22 cellular contexts compared by ENCODE assay signal in the genomic region with DNA sequence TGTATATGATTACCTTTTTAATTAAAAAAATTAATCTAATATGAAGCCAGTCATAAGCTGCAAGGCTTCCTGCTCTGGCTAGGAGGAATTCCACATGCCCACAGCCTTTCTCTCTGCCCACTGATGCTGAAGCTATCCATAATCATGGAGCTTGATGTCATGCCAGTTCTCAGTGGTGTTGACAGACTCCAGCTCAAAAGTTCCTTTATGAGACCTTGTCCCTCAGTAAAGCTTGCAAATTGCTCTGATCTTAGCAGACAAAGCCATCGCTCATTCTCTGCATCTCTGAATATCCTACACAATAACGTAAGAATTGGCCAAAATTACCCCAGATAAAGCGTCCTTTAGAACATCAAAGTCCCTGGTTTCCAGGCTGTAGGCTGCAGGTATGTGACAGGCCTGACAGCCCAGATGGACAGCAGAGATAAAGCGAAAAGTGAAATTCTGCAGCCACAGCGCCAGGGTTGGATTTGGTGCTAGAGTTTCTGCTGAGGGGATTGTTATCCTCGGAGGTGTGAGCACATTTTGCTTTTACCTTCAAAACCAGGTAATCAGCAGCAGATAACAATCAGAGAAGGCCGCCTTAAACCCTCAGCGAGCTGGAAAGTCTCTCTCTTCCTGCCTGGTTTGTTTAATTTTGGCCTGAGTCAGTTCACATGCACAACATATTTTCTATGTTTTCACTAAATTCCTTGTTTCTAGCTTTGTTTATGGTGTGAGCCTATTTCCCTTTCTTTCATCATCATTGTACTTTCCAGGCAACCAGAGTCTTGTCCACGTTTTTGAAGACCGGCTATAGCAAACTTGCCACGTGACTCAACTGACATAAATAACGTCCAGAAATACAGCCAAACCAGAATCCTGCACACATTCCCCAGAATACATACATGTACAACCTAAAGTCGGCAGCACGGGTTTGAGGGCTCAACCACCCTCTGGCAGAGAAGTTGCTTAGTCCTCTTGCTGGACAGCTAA. TPM values are rescaled to one million over a fixed set of nuclear protein-coding genes. Genes with fewer than 3 reads are reported as not detected.
DNase-seq lines count a peak whose midpoint lies in the region; TF ChIP-seq lines count a peak whose summit lies in the region.
"Had no signal": no experiment of that assay in that cellular context is flagged by ENCODE, and none has a peak within 500 bp of the region (broad histone marks: within the 10 kb centered on the region; RNA-seq: fewer than 3 reads in every experiment).

No MANE protein-coding gene starts in this region.

- H3K36me3 Mint-ChIP-seq in activated CD4-positive, alpha-beta memory T cell treated with anti-CD3 and anti-CD28 coated beads, Interleukin-2, amount 10 ng/mL, durations not matched to agents 7 days and 5 days (ENCODE audit: low read depth) = no peaks in the 10 kb centered on the region
- H3K36me3 Mint-ChIP-seq: activated naive CD8-positive, alpha-beta T cell treated with anti-CD3 and anti-CD28 coated beads for 36 hours; naive thymus-derived CD8-positive, alpha-beta T cell; T-cell had no signal

- TF ChIP-seq CTCF in fibroblast of lung (conservative IDR thresholded peaks at IDR 0.05 in 1 of 2, IDR thresholded peaks at IDR 0.05 in 1 of 2; ENCODE audit: low read depth in 1 of 2, low read length in 2 of 2) = no peak

- peaks cover 5% of the 10 kb centered on the region for H3K27me3 Mint-ChIP-seq in activated CD4-positive, alpha-beta memory T cell treated with anti-CD3 and anti-CD28 coated beads, Interleukin-2, amount 10 ng/mL, durations not matched to agents 7 days and 5 days

- H3K36me3 ChIP-seq in SJSA1 = no peaks in the 10 kb centered on the region
- no peaks in the 10 kb centered on the region for H3K36me3 ChIP-seq in fibroblast of lung (ENCODE audit: control insufficient read depth, insufficient read depth, low read length)
- H3K36me3 ChIP-seq: lower lobe of right lung, suprapubic skin, WERI-Rb-1 had no signal

- peak; percentile 89 for DNase-seq in EH (ENCODE audit: low read depth)
- peak in 1 of 2 experiments; percentile 84 for DNase-seq in SJSA1 (ENCODE audit: low read depth in 1 of 2, low spot score in 2 of 2)
- DNase-seq in fibroblast of lung (ENCODE audit: low read depth in 2 of 2) = peak; percentile 12 to 92
- peak; percentile 3 for DNase-seq in pulmonary artery endothelial cell (ENCODE audit: low read depth, low spot score)
- DNase-seq in RKO (ENCODE audit: low spot score) = no peak
- DNase-seq in activated CD4-positive, alpha-beta memory T cell treated with anti-CD3 and anti-CD28 coated beads, Interleukin-2, amount 10 ng/mL, durations not matched to agents 7 days and 5 days = no peak
- no peak for DNase-seq in LoVo (ENCODE audit: low spot score)
- DNase-seq: activated CD8-positive, alpha-beta T cell treated with anti-CD3 and anti-CD28 coated beads for 36 hours; activated naive CD8-positive, alpha-beta T cell treated with anti-CD3 and anti-CD28 coated beads for 36 hours; caudate nucleus; CD4-positive, alpha-beta T cell; effector memory CD8-positive, alpha-beta T cell; KBM-7; lower lobe of right lung; naive thymus-derived CD8-positive, alpha-beta T cell; NCI-H1092; NCI-H69; right cardiac atrium; stimulated activated CD4-positive, alpha-beta T cell treated with anti-CD3 and anti-CD28 coated beads, Interleukin-1b, Interleukin-23, amount 100 ng/mL, for 48 hours; T-cell; WERI-Rb-1 had no signal

- no peak overlapping the region for H2AFZ ChIP-seq in fibroblast of lung (ENCODE audit: low read length)

- no peak overlapping the region for H3K9ac ChIP-seq in fibroblast of lung (ENCODE audit: insufficient read depth, low read length)

- no peak overlapping the region for H3K4me3 ChIP-seq in SJSA1
- no peak overlapping the region for H3K4me3 ChIP-seq in fibroblast of lung (replicated peaks in 1 of 4; ENCODE audit: control extremely low read depth in 1 of 4, insufficient read depth in 1 of 4, low read depth in 3 of 4, low read length in 4 of 4)
- H3K4me3 ChIP-seq: lower lobe of right lung, suprapubic skin had no signal

- H3K4me1 Mint-ChIP-seq in activated CD4-positive, alpha-beta memory T cell treated with anti-CD3 and anti-CD28 coated beads, Interleukin-2, amount 10 ng/mL, durations not matched to agents 7 days and 5 days = no peaks in the 10 kb centered on the region
- H3K4me1 Mint-ChIP-seq: activated naive CD8-positive, alpha-beta T cell treated with anti-CD3 and anti-CD28 coated beads for 36 hours; naive thymus-derived CD8-positive, alpha-beta T cell; T-cell had no signal

- H3K9me3 Mint-ChIP-seq in activated CD4-positive, alpha-beta memory T cell treated with anti-CD3 and anti-CD28 coated beads, Interleukin-2, amount 10 ng/mL, durations not matched to agents 7 days and 5 days = no peaks in the 10 kb centered on the region
- H3K9me3 Mint-ChIP-seq: activated CD8-positive, alpha-beta T cell treated with anti-CD3 and anti-CD28 coated beads for 36 hours; activated naive CD8-positive, alpha-beta T cell treated with anti-CD3 and anti-CD28 coated beads for 36 hours; CD4-positive, alpha-beta T cell; effector memory CD8-positive, alpha-beta T cell; naive thymus-derived CD8-positive, alpha-beta T cell; T-cell had no signal

- H3K9me3 ChIP-seq in SJSA1 (replicated peaks) (no peaks in the 10 kb centered on the region), fibroblast of lung (ENCODE audit: control insufficient read depth, insufficient read depth, low read depth, low read length) (no peaks in the 10 kb centered on the region)
- H3K9me3 ChIP-seq: lower lobe of right lung, suprapubic skin had no signal

- no peak overlapping the region for H3K27ac Mint-ChIP-seq in activated CD4-positive, alpha-beta memory T cell treated with anti-CD3 and anti-CD28 coated beads, Interleukin-2, amount 10 ng/mL, durations not matched to agents 7 days and 5 days
- H3K27ac Mint-ChIP-seq: activated CD8-positive, alpha-beta T cell treated with anti-CD3 and anti-CD28 coated beads for 36 hours; activated naive CD8-positive, alpha-beta T cell treated with anti-CD3 and anti-CD28 coated beads for 36 hours; CD4-positive, alpha-beta T cell; effector memory CD8-positive, alpha-beta T cell; T-cell had no signal

- no peaks in the 10 kb centered on the region for H4K20me1 ChIP-seq in fibroblast of lung (ENCODE audit: control insufficient read depth, extremely low read depth, insufficient read depth, low read length)

- CTCF ChIA-PET in activated CD4-positive, alpha-beta memory T cell treated with anti-CD3 and anti-CD28 coated beads, Interleukin-2, amount 10 ng/mL, durations not matched to agents 7 days and 5 days (lab: Charles Lee) = interaction anchor here (1.3 to 1.5 kb wide), 2 partner anchors 28 to 493 kb away, joined by 3 read pairs; no protein-coding TSS in a partner anchor

- POLR2A ChIA-PET in activated CD4-positive, alpha-beta memory T cell treated with anti-CD3 and anti-CD28 coated beads, Interleukin-2, amount 10 ng/mL, durations not matched to agents 7 days and 5 days (lab: Charles Lee) = no interaction called here

- no peaks in the 10 kb centered on the region for H3K79me2 ChIP-seq in fibroblast of lung (ENCODE audit: control insufficient read depth, insufficient read depth, low read length)

- peaks cover 22% of the 10 kb centered on the region for H3K4me1 ChIP-seq in SJSA1 (replicated peaks)
- H3K4me1 ChIP-seq in fibroblast of lung (ENCODE audit: control insufficient read depth, extremely low read depth, insufficient read depth, low read length) = peaks cover 2% of the 10 kb centered on the region
- H3K4me1 ChIP-seq: lower lobe of right lung, suprapubic skin had no signal

- H3K4me2 ChIP-seq in fibroblast of lung (ENCODE audit: extremely low read depth, insufficient read depth, low read length) = no peak overlapping the region

- H3K4me3 Mint-ChIP-seq in activated CD4-positive, alpha-beta memory T cell treated with anti-CD3 and anti-CD28 coated beads, Interleukin-2, amount 10 ng/mL, durations not matched to agents 7 days and 5 days = no peak overlapping the region
- H3K4me3 Mint-ChIP-seq: activated CD8-positive, alpha-beta T cell treated with anti-CD3 and anti-CD28 coated beads for 36 hours; activated naive CD8-positive, alpha-beta T cell treated with anti-CD3 and anti-CD28 coated beads for 36 hours; CD4-positive, alpha-beta T cell; effector memory CD8-positive, alpha-beta T cell; naive thymus-derived CD8-positive, alpha-beta T cell; T-cell had no signal

- no peaks in the 10 kb centered on the region for H3K27me3 ChIP-seq in SJSA1 (replicated peaks)
- no peaks in the 10 kb centered on the region for H3K27me3 ChIP-seq in fibroblast of lung (ENCODE audit: control insufficient read depth, insufficient read depth, low read length)
- H3K27me3 ChIP-seq: suprapubic skin had no signal

- H3K27ac ChIP-seq in SJSA1 (peak overlapping the region; percentile 85), fibroblast of lung (ENCODE audit: insufficient read depth, low read length) (no peak overlapping the region)
- H3K27ac ChIP-seq: lower lobe of right lung, suprapubic skin, WERI-Rb-1 had no signal

RNA-seq across cellular contexts. Expression of gene ALDH1A3, which starts 36.6 kb away (rescaled TPM):
- 1.9 and 2.2 TPM in 2 replicates for total RNA-seq in SJSA1 (2014; rRNA removed; shearing (Covaris generic))
- total RNA-seq in fibroblast of lung (32.5 and 73.7 TPM in 2 replicates), pulmonary artery endothelial cell (26.7 and 52.1 TPM in 2 replicates)
- 4.2 and 9.8 TPM in 2 replicates for polyA plus RNA-seq in fibroblast of lung
- 5.4 and 9.5 TPM in 2 replicates for polyA plus RNA-seq in fibroblast of lung (2012)
- 6.0 and 12.2 TPM in 2 replicates for polyA minus RNA-seq in fibroblast of lung (ENCODE audit: low replicate concordance)
- not detected for total RNA-seq in activated CD4-positive, alpha-beta memory T cell treated with anti-CD3 and anti-CD28 coated beads, Interleukin-2, amount 10 ng/mL, durations not matched to agents 7 days and 5 days
- total RNA-seq: activated CD8-positive, alpha-beta T cell treated with anti-CD3 and anti-CD28 coated beads for 36 hours; activated naive CD8-positive, alpha-beta T cell treated with anti-CD3 and anti-CD28 coated beads for 36 hours; CD4-positive, alpha-beta T cell; naive thymus-derived CD8-positive, alpha-beta T cell had no signal
- polyA plus RNA-seq: naive thymus-derived CD8-positive, alpha-beta T cell had no signal

Comparison
In these comparisons a context has a peak if more than half of its experiments do, and no peak if none do; other contexts are left out.
1. DNase-seq: peak in EH (single experiment), fibroblast of lung (2 of 2) and pulmonary artery endothelial cell (single experiment); none in RKO (single experiment), activated CD4-positive, alpha-beta memory T cell treated with anti-CD3 and anti-CD28 coated beads, Interleukin-2, amount 10 ng/mL, durations not matched to agents 7 days and 5 days (single experiment) and LoVo (single experiment).